Comparison of ENCODE assay signal across 20 cellular contexts in genomic region chr3:114427407-114428172, GRCh38.
DNase-seq lines count a peak whose midpoint lies in the region; ATAC-seq lines count a peak whose summit lies in the region.
"Had no signal": no experiment of that assay in that cellular context is flagged by ENCODE, and none has a peak within 500 bp of the region (broad histone marks: within the 10 kb centered on the region; RNA-seq: fewer than 3 reads in every experiment).

No MANE protein-coding gene starts in this region.

- peak overlapping the region in 5 of 6 donors; percentile 53 to 97 (median 90) for H3K27ac Mint-ChIP-seq in naive B cell
- H3K27ac Mint-ChIP-seq: effector memory CD8-positive, alpha-beta T cell had no signal

- no peak for DNase-seq in naive B cell
- DNase-seq in cerebellar cortex (ENCODE audit: low spot score) = no peak
- DNase-seq in HK-2 (ENCODE audit: unreplicated experiment) = no peak
- DNase-seq in COLO829 (ENCODE audit: low spot score) = no peak
- DNase-seq: activated gamma-delta T cell treated with Interleukin-2 at 50 U/mL for 16 hours; AML-193; effector memory CD8-positive, alpha-beta T cell; glutamatergic neuron; left lung; NCI-H1105; NCI-H526 treated with DMSO at 0.1 percent for 48 hours; occipital lobe; right cardiac atrium; stimulated activated naive CD8-positive, alpha-beta T cell treated with anti-CD3 and anti-CD28 coated beads, Interleukin-15, Interleukin-2, amounts not matched to agents 100 U/mL and 50 U/mL, for 24 hours had no signal

- ATAC-seq in GM18907 (IDR thresholded peaks at IDR 0.05; ENCODE audit: unreplicated experiment) (peak; percentile 33), HG02571 (IDR thresholded peaks at IDR 0.05; ENCODE audit: unreplicated experiment) (peak; percentile 35), HG03442 (IDR thresholded peaks at IDR 0.05; ENCODE audit: unreplicated experiment) (peak; percentile 20), naive B cell (ENCODE audit: low read depth in 2 of 2) (peak; percentile 49 to 59), GM21423 (IDR thresholded peaks at IDR 0.05; ENCODE audit: unreplicated experiment) (no peak)
- ATAC-seq: HCT116; left lung; right cardiac atrium; SK-N-SH treated with all-trans-retinoic acid at 6 μM for 48 hours; stimulated activated naive CD8-positive, alpha-beta T cell treated with anti-CD3 and anti-CD28 coated beads, Interleukin-15, Interleukin-2, amounts not matched to agents 100 U/mL and 50 U/mL, for 24 hours had no signal

- H3K4me1 Mint-ChIP-seq in naive B cell = peaks cover 8 to 13% (median 12%) of the 10 kb centered on the region in 3 donors

- H3K36me3 Mint-ChIP-seq in naive B cell = no peaks in the 10 kb centered on the region

- peak overlapping the region in 2 of 8 donors; percentile 53 to 70 for H3K4me3 Mint-ChIP-seq in naive B cell
- H3K4me3 Mint-ChIP-seq: effector memory CD8-positive, alpha-beta T cell had no signal

- no peaks in the 10 kb centered on the region for H3K9me3 Mint-ChIP-seq in naive B cell
- H3K9me3 Mint-ChIP-seq: effector memory CD8-positive, alpha-beta T cell had no signal

- no peaks in the 10 kb centered on the region for H3K27me3 Mint-ChIP-seq in naive B cell
- H3K27me3 Mint-ChIP-seq: effector memory CD8-positive, alpha-beta T cell had no signal
